Comparison of ENCODE assay signal across 8 cellular contexts in genomic region chr9:99231708-99232107, GRCh38. TPM values are rescaled to one million over a fixed set of nuclear protein-coding genes. Genes with fewer than 3 reads are reported as not detected.
DNase-seq lines count a peak whose midpoint lies in the region; ATAC-seq and TF ChIP-seq lines count a peak whose summit lies in the region.

No MANE protein-coding gene starts in this region.

- no peak for ATAC-seq in GM21619 (IDR thresholded peaks at IDR 0.05; ENCODE audit: unreplicated experiment)
- ATAC-seq in HG02759 (IDR thresholded peaks at IDR 0.05; ENCODE audit: unreplicated experiment), result no peak
- ATAC-seq in HG02763 (IDR thresholded peaks at IDR 0.05; ENCODE audit: unreplicated experiment), result no peak

- H3K4me1 ChIP-seq in uterus, result no peaks in the 10 kb centered on the region

- no peak for TF ChIP-seq POLR2A in uterus (IDR thresholded peaks at IDR 0.05)

- DNase-seq in HK-2 (ENCODE audit: unreplicated experiment), result peak; percentile 9
- DNase-seq in activated naive CD4-positive, alpha-beta T cell treated with anti-CD3 and anti-CD28 coated beads, Interleukin-2, amount 50 U/mL, for 16 hours, result peak; percentile 40
- peak; percentile 12 for DNase-seq in left kidney (ENCODE audit: low read depth, low spot score)
- no peak for DNase-seq in uterus

- H3K36me3 ChIP-seq in uterus, result no peaks in the 10 kb centered on the region

- no peak overlapping the region for H3K4me3 ChIP-seq in uterus

- intact Hi-C loops in uterus (cut with DNase I; ENCODE audit: low total_unique reads), result no loop called here

- H3K27ac ChIP-seq in C4-2B (no peak overlapping the region), uterus (no peak overlapping the region)

- TF ChIP-seq CTCF in C4-2B (conservative IDR thresholded peaks at IDR 0.05) (peak; percentile 66), uterus (IDR thresholded peaks at IDR 0.05) (no peak)

- no peaks in the 10 kb centered on the region for H3K9me3 ChIP-seq in uterus

- H3K27me3 ChIP-seq in uterus, result no peaks in the 10 kb centered on the region

RNA-seq across cellular contexts. Expression of gene SEC61B, which starts 9.6 kb away (rescaled TPM):
- total RNA-seq in uterus, result 100 to 1,000 TPM in 2 of 4 donors, 10 to 100 TPM in 2; 12.8 to 244 (median 70.1) TPM

RNA-seq across cellular contexts. Expression of gene ALG2, which starts 10.0 kb away (rescaled TPM):
- total RNA-seq in uterus, result 10 to 100 TPM; 37.6 to 62.2 (median 45.3) TPM

Comparison
In these comparisons a context has a peak if more than half of its experiments do, and no peak if none do; other contexts are left out.
1. DNase-seq: peak in HK-2 (single experiment), activated naive CD4-positive, alpha-beta T cell treated with anti-CD3 and anti-CD28 coated beads, Interleukin-2, amount 50 U/mL, for 16 hours (single experiment) and left kidney (single experiment); none in uterus (0 of 2).